In the genomic region with DNA sequence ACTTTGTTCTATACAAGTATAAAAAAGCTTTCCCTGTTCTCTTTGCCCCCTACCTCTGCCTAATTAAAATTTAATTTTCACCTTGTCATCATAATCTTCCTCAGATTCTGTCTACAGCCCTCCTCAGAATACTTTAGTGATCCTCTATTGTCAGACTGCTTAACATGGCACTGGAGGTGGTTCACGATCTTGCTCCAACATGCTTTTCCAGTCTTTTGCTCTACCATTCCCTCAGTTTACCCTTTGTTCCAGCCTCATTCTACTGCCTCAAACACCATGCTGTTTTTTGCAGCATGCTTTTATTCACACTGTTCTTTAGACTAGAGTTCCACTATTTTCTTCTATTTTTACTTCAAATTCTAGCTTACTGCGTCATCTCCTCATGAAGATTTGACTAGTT, we compare ENCODE assay signal across 32 cellular contexts. TPM values are rescaled to one million over a fixed set of nuclear protein-coding genes. Genes with fewer than 3 reads are reported as not detected.
"Had no signal": no experiment of that assay in that cellular context is flagged by ENCODE, and none has a peak within 500 bp of the region (broad histone marks: within the 10 kb centered on the region; RNA-seq: fewer than 3 reads in every experiment).

No MANE protein-coding gene starts in this region.

- H3K9me3 ChIP-seq: ovary, psoas muscle, spleen, suprapubic skin, testis, tibial artery, transverse colon, upper lobe of right lung, uterus had no signal

- H3K4me3 ChIP-seq: neural progenitor cell, ovary, psoas muscle, skin epidermis, smooth muscle cell, spleen, suprapubic skin, testis, tibial artery, transverse colon, upper lobe of right lung, uterus had no signal

- H3K4me2 ChIP-seq: neural progenitor cell, smooth muscle cell had no signal

- H3K4me3 Mint-ChIP-seq: natural killer cell; nephron; neural progenitor cell; stimulated activated memory B cell treated with anti-CD40 and anti-IgM and Interleukin-4, amounts not matched to agents 10 μg/mL and 1 μg/mL and 100 μg/mL, for 72 hours; stimulated activated naive CD8-positive, alpha-beta T cell treated with anti-CD3 and anti-CD28 coated beads, Interleukin-15, amount 100 ng/mL, for 72 hours; type B pancreatic cell had no signal

- H3K4me1 ChIP-seq: neural progenitor cell, parathyroid adenoma, uterus had no signal

- H3K27ac Mint-ChIP-seq: natural killer cell; nephron; neural progenitor cell; progenitor cell of endocrine pancreas; stimulated activated memory B cell treated with anti-CD40 and anti-IgM and Interleukin-4, amounts not matched to agents 10 μg/mL and 1 μg/mL and 100 μg/mL, for 72 hours; stimulated activated naive CD8-positive, alpha-beta T cell treated with anti-CD3 and anti-CD28 coated beads, Interleukin-15, amount 100 ng/mL, for 72 hours; type B pancreatic cell had no signal

- H3K36me3 Mint-ChIP-seq: natural killer cell; neural progenitor cell; stimulated activated memory B cell treated with anti-CD40 and anti-IgM and Interleukin-4, amounts not matched to agents 10 μg/mL and 1 μg/mL and 100 μg/mL, for 72 hours had no signal

- H3K9ac ChIP-seq: neural progenitor cell, parathyroid adenoma had no signal

- H3K27me3 Mint-ChIP-seq: type B pancreatic cell had no signal

- H3K27me3 ChIP-seq: neural progenitor cell, ovary, spleen, suprapubic skin, testis, tibial artery, transverse colon, upper lobe of right lung, uterus had no signal

- H3K36me3 ChIP-seq: neural progenitor cell, ovary, spleen, suprapubic skin, tibial artery, uterus had no signal

- DNase-seq: natural killer cell; occipital lobe; ovary; posterior cingulate gyrus; psoas muscle; right cardiac atrium; spleen; stimulated activated CD4-positive, alpha-beta T cell treated with anti-CD3 and anti-CD28 coated beads, Interleukin-12 subunit alpha, Interleukin-12 subunit beta, amount 100 ng/mL, for 4 hours; stimulated activated CD4-positive, alpha-beta T cell treated with anti-CD3 and anti-CD28 coated beads, Interleukin-1b, Interleukin-23, amount 100 ng/mL, for 48 hours; stimulated activated CD4-positive, alpha-beta T cell treated with anti-CD3 and anti-CD28 coated beads, Interleukin-4, amount 100 ng/mL, for 1 hour; stimulated activated CD4-positive, alpha-beta T cell treated with anti-CD3 and anti-CD28 coated beads, Interleukin-4, amount 100 ng/mL, for 4 hours; stimulated activated CD8-positive, alpha-beta memory T cell treated with anti-CD3 and anti-CD28 coated beads, Interleukin-4, amount 100 ng/mL, for 48 hours; stimulated activated naive CD4-positive, alpha-beta T cell; stimulated activated naive CD8-positive, alpha-beta T cell treated with anti-CD3 and anti-CD28 coated beads, Interleukin-15, amount 100 ng/mL, for 72 hours; stimulated activated naive CD8-positive, alpha-beta T cell treated with anti-CD3 and anti-CD28 coated beads, Interleukin-15, Interleukin-2, amounts not matched to agents 100 U/mL and 50 U/mL, for 24 hours; substantia nigra; testis; tibial artery; transverse colon; upper lobe of right lung; uterus had no signal

- ATAC-seq: natural killer cell; psoas muscle; right cardiac atrium; sciatic nerve; stimulated activated memory B cell treated with anti-CD40 and anti-IgM and Interleukin-4, amounts not matched to agents 10 μg/mL and 1 μg/mL and 100 μg/mL, for 72 hours; stimulated activated naive CD8-positive, alpha-beta T cell treated with anti-CD3 and anti-CD28 coated beads, Interleukin-15, amount 100 ng/mL, for 72 hours; stimulated activated naive CD8-positive, alpha-beta T cell treated with anti-CD3 and anti-CD28 coated beads, Interleukin-15, Interleukin-2, amounts not matched to agents 100 U/mL and 50 U/mL, for 24 hours; upper lobe of right lung had no signal

- H3K27ac ChIP-seq: neural progenitor cell, ovary, parathyroid adenoma, psoas muscle, skin epidermis, spleen, suprapubic skin, tibial artery, transverse colon, upper lobe of right lung, uterus had no signal

- H3K9me3 Mint-ChIP-seq: natural killer cell; nephron; neural progenitor cell; stimulated activated memory B cell treated with anti-CD40 and anti-IgM and Interleukin-4, amounts not matched to agents 10 μg/mL and 1 μg/mL and 100 μg/mL, for 72 hours; stimulated activated naive CD8-positive, alpha-beta T cell treated with anti-CD3 and anti-CD28 coated beads, Interleukin-15, amount 100 ng/mL, for 72 hours; type B pancreatic cell had no signal

- H3K4me1 Mint-ChIP-seq: natural killer cell; neural progenitor cell; stimulated activated memory B cell treated with anti-CD40 and anti-IgM and Interleukin-4, amounts not matched to agents 10 μg/mL and 1 μg/mL and 100 μg/mL, for 72 hours; stimulated activated naive CD8-positive, alpha-beta T cell treated with anti-CD3 and anti-CD28 coated beads, Interleukin-15, amount 100 ng/mL, for 72 hours had no signal

RNA-seq across cellular contexts. Expression of gene ALDH1A1, which starts 10.4 kb away (rescaled TPM):
- polyA plus RNA-seq: neural cell had no signal
